ENCODE assay signal across 1 cellular context in the genomic region with DNA sequence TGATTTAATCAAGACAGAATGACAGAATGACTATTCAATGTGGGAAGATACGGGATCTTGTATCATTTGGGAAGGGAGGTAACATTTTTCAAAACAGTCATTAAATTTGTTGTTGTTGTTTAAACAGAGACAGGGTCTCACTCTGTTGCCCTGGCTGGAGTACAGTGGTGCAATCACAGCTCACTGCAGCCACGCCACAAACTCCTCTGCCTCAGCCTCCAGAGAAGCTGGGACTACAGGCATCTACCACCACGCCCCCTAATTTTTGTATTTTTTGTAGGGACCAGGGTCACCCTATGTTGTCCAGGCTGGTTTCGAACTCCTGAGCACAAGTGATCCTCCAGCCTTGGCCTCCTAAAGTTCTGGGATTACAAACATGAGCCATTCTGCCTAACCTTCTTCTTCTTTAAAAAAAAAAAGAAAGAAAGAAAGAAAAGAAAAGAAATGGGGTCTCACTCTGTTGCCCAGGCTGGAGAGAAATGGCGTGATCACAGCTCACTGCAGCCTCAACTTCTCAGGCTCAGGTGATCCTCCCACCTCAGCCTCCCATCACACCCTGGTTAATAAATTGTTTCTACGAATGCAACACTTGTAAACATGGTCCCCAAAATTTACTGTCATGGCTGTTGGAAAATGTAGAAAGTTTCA.
TF ChIP-seq lines count a peak whose summit lies in the region.

No MANE protein-coding gene starts in this region.

TF ChIP-seq in GM23338, 12 proteins besides CTCF, POLR2A, EP300 and RAD21 (continued from another document):
- TF ChIP-seq, protein P1, sequence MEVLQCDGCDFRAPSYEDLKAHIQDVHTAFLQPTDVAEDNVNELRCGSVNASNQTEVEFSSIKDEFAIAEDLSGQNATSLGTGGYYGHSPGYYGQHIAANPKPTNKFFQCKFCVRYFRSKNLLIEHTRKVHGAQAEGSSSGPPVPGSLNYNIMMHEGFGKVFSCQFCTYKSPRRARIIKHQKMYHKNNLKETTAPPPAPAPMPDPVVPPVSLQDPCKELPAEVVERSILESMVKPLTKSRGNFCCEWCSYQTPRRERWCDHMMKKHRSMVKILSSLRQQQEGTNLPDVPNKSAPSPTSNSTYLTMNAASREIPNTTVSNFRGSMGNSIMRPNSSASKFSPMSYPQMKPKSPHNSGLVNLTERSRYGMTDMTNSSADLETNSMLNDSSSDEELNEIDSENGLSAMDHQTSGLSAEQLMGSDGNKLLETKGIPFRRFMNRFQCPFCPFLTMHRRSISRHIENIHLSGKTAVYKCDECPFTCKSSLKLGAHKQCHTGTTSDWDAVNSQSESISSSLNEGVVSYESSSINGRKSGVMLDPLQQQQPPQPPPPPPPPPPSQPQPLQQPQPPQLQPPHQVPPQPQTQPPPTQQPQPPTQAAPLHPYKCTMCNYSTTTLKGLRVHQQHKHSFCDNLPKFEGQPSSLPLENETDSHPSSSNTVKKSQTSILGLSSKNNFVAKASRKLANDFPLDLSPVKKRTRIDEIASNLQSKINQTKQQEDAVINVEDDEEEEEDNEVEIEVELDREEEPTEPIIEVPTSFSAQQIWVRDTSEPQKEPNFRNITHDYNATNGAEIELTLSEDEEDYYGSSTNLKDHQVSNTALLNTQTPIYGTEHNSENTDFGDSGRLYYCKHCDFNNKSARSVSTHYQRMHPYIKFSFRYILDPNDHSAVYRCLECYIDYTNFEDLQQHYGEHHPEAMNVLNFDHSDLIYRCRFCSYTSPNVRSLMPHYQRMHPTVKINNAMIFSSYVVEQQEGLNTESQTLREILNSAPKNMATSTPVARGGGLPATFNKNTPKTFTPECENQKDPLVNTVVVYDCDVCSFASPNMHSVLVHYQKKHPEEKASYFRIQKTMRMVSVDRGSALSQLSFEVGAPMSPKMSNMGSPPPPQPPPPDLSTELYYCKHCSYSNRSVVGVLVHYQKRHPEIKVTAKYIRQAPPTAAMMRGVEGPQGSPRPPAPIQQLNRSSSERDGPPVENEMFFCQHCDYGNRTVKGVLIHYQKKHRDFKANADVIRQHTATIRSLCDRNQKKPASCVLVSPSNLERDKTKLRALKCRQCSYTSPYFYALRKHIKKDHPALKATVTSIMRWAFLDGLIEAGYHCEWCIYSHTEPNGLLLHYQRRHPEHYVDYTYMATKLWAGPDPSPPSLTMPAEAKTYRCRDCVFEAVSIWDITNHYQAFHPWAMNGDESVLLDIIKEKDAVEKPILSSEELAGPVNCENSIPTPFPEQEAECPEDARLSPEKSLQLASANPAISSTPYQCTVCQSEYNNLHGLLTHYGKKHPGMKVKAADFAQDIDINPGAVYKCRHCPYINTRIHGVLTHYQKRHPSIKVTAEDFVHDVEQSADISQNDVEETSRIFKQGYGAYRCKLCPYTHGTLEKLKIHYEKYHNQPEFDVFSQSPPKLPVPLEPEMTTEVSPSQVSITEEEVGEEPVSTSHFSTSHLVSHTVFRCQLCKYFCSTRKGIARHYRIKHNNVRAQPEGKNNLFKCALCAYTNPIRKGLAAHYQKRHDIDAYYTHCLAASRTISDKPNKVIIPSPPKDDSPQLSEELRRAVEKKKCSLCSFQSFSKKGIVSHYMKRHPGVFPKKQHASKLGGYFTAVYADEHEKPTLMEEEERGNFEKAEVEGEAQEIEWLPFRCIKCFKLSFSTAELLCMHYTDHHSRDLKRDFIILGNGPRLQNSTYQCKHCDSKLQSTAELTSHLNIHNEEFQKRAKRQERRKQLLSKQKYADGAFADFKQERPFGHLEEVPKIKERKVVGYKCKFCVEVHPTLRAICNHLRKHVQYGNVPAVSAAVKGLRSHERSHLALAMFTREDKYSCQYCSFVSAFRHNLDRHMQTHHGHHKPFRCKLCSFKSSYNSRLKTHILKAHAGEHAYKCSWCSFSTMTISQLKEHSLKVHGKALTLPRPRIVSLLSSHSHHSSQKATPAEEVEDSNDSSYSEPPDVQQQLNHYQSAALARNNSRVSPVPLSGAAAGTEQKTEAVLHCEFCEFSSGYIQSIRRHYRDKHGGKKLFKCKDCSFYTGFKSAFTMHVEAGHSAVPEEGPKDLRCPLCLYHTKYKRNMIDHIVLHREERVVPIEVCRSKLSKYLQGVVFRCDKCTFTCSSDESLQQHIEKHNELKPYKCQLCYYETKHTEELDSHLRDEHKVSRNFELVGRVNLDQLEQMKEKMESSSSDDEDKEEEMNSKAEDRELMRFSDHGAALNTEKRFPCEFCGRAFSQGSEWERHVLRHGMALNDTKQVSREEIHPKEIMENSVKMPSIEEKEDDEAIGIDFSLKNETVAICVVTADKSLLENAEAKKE (CRISPR knock-in tag; IDR thresholded peaks at IDR 0.05), result no peak
- no peak for TF ChIP-seq POLR2AphosphoS5 (IDR thresholded peaks at IDR 0.05; ENCODE audit: low read depth)
- no peak for TF ChIP-seq STAT1 (IDR thresholded peaks at IDR 0.05; ENCODE audit: unreplicated experiment)
- TF ChIP-seq JUNB (IDR thresholded peaks at IDR 0.05; ENCODE audit: unreplicated experiment), result no peak
- no peak for TF ChIP-seq EZH2 (IDR thresholded peaks at IDR 0.05; ENCODE audit: low read depth, unreplicated experiment)
- TF ChIP-seq EZH2phosphoT487 (IDR thresholded peaks at IDR 0.05; ENCODE audit: unreplicated experiment), result no peak
- TF ChIP-seq ZNF114 (CRISPR knock-in tag; IDR thresholded peaks at IDR 0.05), result no peak
TF ChIP-seq in GM23338: peak in this region for 0.
